10 cellular contexts compared by ENCODE assay signal in genomic region chr2:182522930-182523541, GRCh38.
A peak's percentile ranks its signal among the peaks of the same experiment; 100 is the strongest.
DNase-seq lines count a peak whose midpoint lies in the region; ATAC-seq and TF ChIP-seq lines count a peak whose summit lies in the region.
"Had no signal": no experiment of that assay in that cellular context is flagged by ENCODE, and none has a peak within 500 bp of the region (broad histone marks: within the 10 kb centered on the region; RNA-seq: fewer than 3 reads in every experiment).

No MANE protein-coding gene starts in this region.

- H3K36me3 Mint-ChIP-seq in neural crest cell (ENCODE audit: low read depth), result peaks cover 3% of the 10 kb centered on the region
- no peaks in the 10 kb centered on the region for H3K36me3 Mint-ChIP-seq in naive thymus-derived CD4-positive, alpha-beta T cell
- no peaks in the 10 kb centered on the region for H3K36me3 Mint-ChIP-seq in activated CD4-positive, alpha-beta T cell treated with anti-CD3 and anti-CD28 coated beads, Interleukin-2, amount 10 ng/mL, durations not matched to agents 24 days and 14 days (ENCODE audit: low read depth)
- H3K36me3 Mint-ChIP-seq in CD8-positive, alpha-beta memory T cell, result no peaks in the 10 kb centered on the region

- no peak overlapping the region for H3K4me3 ChIP-seq in naive thymus-derived CD4-positive, alpha-beta T cell (ENCODE audit: low read length)
- H3K4me3 ChIP-seq in CD8-positive, alpha-beta memory T cell (ENCODE audit: low read length), result no peak overlapping the region

- intact Hi-C loops in naive thymus-derived CD4-positive, alpha-beta T cell (cut with micrococcal nuclease), result no loop called here
- intact Hi-C loops in activated CD4-positive, alpha-beta T cell treated with anti-CD3 and anti-CD28 coated beads, Interleukin-2, amount 10 ng/mL, durations not matched to agents 24 days and 14 days (cut with micrococcal nuclease), result no loop called here

- peak overlapping the region; percentile 87 for H3K4me3 Mint-ChIP-seq in neural crest cell
- H3K4me3 Mint-ChIP-seq in naive thymus-derived CD4-positive, alpha-beta T cell, result no peak overlapping the region
- H3K4me3 Mint-ChIP-seq in activated CD4-positive, alpha-beta T cell treated with anti-CD3 and anti-CD28 coated beads, Interleukin-2, amount 10 ng/mL, durations not matched to agents 24 days and 14 days, result no peak overlapping the region
- no peak overlapping the region for H3K4me3 Mint-ChIP-seq in CD8-positive, alpha-beta memory T cell
- H3K4me3 Mint-ChIP-seq: activated T-helper 1 cell treated with anti-CD3 and anti-CD28 coated beads, Interleukin-12 subunit alpha, Interleukin-12 subunit beta, Interleukin-2, Interleukin-4 antibody, amounts not matched to agents 30 ng/mL and 10 ng/mL and 1 ng/mL, durations not matched to agents 14 hours and 24 hours and 36 hours had no signal

- no peaks in the 10 kb centered on the region for H3K4me1 ChIP-seq in naive thymus-derived CD4-positive, alpha-beta T cell (ENCODE audit: control insufficient read depth in 2 of 2, insufficient read depth in 2 of 2, low read length in 2 of 2)
- H3K4me1 ChIP-seq in CD8-positive, alpha-beta memory T cell (ENCODE audit: insufficient read depth, low read length), result no peaks in the 10 kb centered on the region

- POLR2A ChIA-PET in naive thymus-derived CD4-positive, alpha-beta T cell (lab: Charles Lee), result no interaction called here
- POLR2A ChIA-PET in CD8-positive, alpha-beta memory T cell (lab: Charles Lee), result no interaction called here

- in situ Hi-C loops in KBM-7 (cut with MboI; ENCODE audit: low pct_unique_long_range_greater_than_20kb, low sequenced_read_pairs), result no loop called here

- no peak for TF ChIP-seq CTCF in neural crest cell (conservative IDR thresholded peaks at IDR 0.05)

- H3K27ac Mint-ChIP-seq in neural crest cell (ENCODE audit: unreplicated experiment), result peak overlapping the region; percentile 93
- no peak overlapping the region for H3K27ac Mint-ChIP-seq in naive thymus-derived CD4-positive, alpha-beta T cell
- H3K27ac Mint-ChIP-seq in activated CD4-positive, alpha-beta T cell treated with anti-CD3 and anti-CD28 coated beads, Interleukin-2, amount 10 ng/mL, durations not matched to agents 24 days and 14 days, result no peak overlapping the region
- no peak overlapping the region for H3K27ac Mint-ChIP-seq in CD8-positive, alpha-beta memory T cell
- H3K27ac Mint-ChIP-seq: activated T-helper 1 cell treated with anti-CD3 and anti-CD28 coated beads, Interleukin-12 subunit alpha, Interleukin-12 subunit beta, Interleukin-2, Interleukin-4 antibody, amounts not matched to agents 30 ng/mL and 10 ng/mL and 1 ng/mL, durations not matched to agents 14 hours and 24 hours and 36 hours had no signal

- H3K27ac ChIP-seq in cingulate gyrus (ENCODE audit: low read depth, low read length), result peak overlapping the region; percentile 25
- no peak overlapping the region for H3K27ac ChIP-seq in naive thymus-derived CD4-positive, alpha-beta T cell (ENCODE audit: low read depth, low read length)
- H3K27ac ChIP-seq in CD8-positive, alpha-beta memory T cell (ENCODE audit: low read depth, low read length), result no peak overlapping the region

- H3K27me3 ChIP-seq in naive thymus-derived CD4-positive, alpha-beta T cell (ENCODE audit: control insufficient read depth in 2 of 2, insufficient read depth in 2 of 2, low read length in 2 of 2), result no peaks in the 10 kb centered on the region
- no peaks in the 10 kb centered on the region for H3K27me3 ChIP-seq in CD8-positive, alpha-beta memory T cell (ENCODE audit: insufficient read depth, low read length, poor library complexity, severe bottlenecking)

- no peaks in the 10 kb centered on the region for H3K9me3 ChIP-seq in naive thymus-derived CD4-positive, alpha-beta T cell (ENCODE audit: control insufficient read depth in 2 of 3, low read length in 3 of 3)
- no peaks in the 10 kb centered on the region for H3K9me3 ChIP-seq in CD8-positive, alpha-beta memory T cell (ENCODE audit: low read length)

- no peaks in the 10 kb centered on the region for H3K36me3 ChIP-seq in naive thymus-derived CD4-positive, alpha-beta T cell (ENCODE audit: control insufficient read depth in 2 of 3, insufficient read depth in 3 of 3, low read length in 3 of 3)
- no peaks in the 10 kb centered on the region for H3K36me3 ChIP-seq in CD8-positive, alpha-beta memory T cell (ENCODE audit: insufficient read depth, low read length)

- DNase-seq in ELR (ENCODE audit: low read depth), result peak; percentile 18
- DNase-seq in NCI-H2081 treated with DMSO at 0.1 percent for 48 hours (lab: John Stamatoyannopoulos, UW), result peak; percentile 76
- DNase-seq in neural crest cell (ENCODE audit: low read depth, low spot score), result no peak
- no peak for DNase-seq in naive thymus-derived CD4-positive, alpha-beta T cell
- no peak for DNase-seq in KBM-7
- no peak for DNase-seq in activated CD4-positive, alpha-beta T cell treated with anti-CD3 and anti-CD28 coated beads, Interleukin-2, amount 10 ng/mL, durations not matched to agents 24 days and 14 days
- DNase-seq in CD8-positive, alpha-beta memory T cell, result no peak
- DNase-seq: effector CD4-positive, alpha-beta T cell had no signal

- CTCF ChIA-PET in naive thymus-derived CD4-positive, alpha-beta T cell (lab: Charles Lee), result no interaction called here
- CTCF ChIA-PET in CD8-positive, alpha-beta memory T cell (lab: Charles Lee), result no interaction called here

- H3K9me3 Mint-ChIP-seq in neural crest cell, result peaks cover under 1% of the 10 kb centered on the region
- peaks cover 0 to 4% (median 1%) of the 10 kb centered on the region in 11 donors for H3K9me3 Mint-ChIP-seq in naive thymus-derived CD4-positive, alpha-beta T cell
- no peaks in the 10 kb centered on the region for H3K9me3 Mint-ChIP-seq in activated CD4-positive, alpha-beta T cell treated with anti-CD3 and anti-CD28 coated beads, Interleukin-2, amount 10 ng/mL, durations not matched to agents 24 days and 14 days
- H3K9me3 Mint-ChIP-seq in CD8-positive, alpha-beta memory T cell, result peaks cover 0 to 7% (median 0%) of the 10 kb centered on the region in 5 donors
- H3K9me3 Mint-ChIP-seq: activated T-helper 1 cell treated with anti-CD3 and anti-CD28 coated beads, Interleukin-12 subunit alpha, Interleukin-12 subunit beta, Interleukin-2, Interleukin-4 antibody, amounts not matched to agents 30 ng/mL and 10 ng/mL and 1 ng/mL, durations not matched to agents 14 hours and 24 hours and 36 hours had no signal

- no peak for ATAC-seq in naive thymus-derived CD4-positive, alpha-beta T cell

- no peaks in the 10 kb centered on the region for H3K27me3 Mint-ChIP-seq in neural crest cell (ENCODE audit: low read depth)
- peaks cover 0 to 11% (median 9%) of the 10 kb centered on the region in 5 donors for H3K27me3 Mint-ChIP-seq in naive thymus-derived CD4-positive, alpha-beta T cell
- H3K27me3 Mint-ChIP-seq in activated CD4-positive, alpha-beta T cell treated with anti-CD3 and anti-CD28 coated beads, Interleukin-2, amount 10 ng/mL, durations not matched to agents 24 days and 14 days, result peaks cover 10% of the 10 kb centered on the region
- no peaks in the 10 kb centered on the region for H3K27me3 Mint-ChIP-seq in CD8-positive, alpha-beta memory T cell

- H3K4me1 Mint-ChIP-seq in neural crest cell, result peaks cover 22% of the 10 kb centered on the region
- H3K4me1 Mint-ChIP-seq in naive thymus-derived CD4-positive, alpha-beta T cell, result peaks cover 0 to 2% (median 0%) of the 10 kb centered on the region in 7 donors
- no peaks in the 10 kb centered on the region for H3K4me1 Mint-ChIP-seq in activated CD4-positive, alpha-beta T cell treated with anti-CD3 and anti-CD28 coated beads, Interleukin-2, amount 10 ng/mL, durations not matched to agents 24 days and 14 days
- no peaks in the 10 kb centered on the region for H3K4me1 Mint-ChIP-seq in CD8-positive, alpha-beta memory T cell

Comparison
In these comparisons a context has a peak if more than half of its experiments do, and no peak if none do; other contexts are left out.
1. DNase-seq: peak in ELR (single experiment) and NCI-H2081 treated with DMSO at 0.1 percent for 48 hours (single experiment); none in neural crest cell (single experiment), naive thymus-derived CD4-positive, alpha-beta T cell (0 of 9), KBM-7 (single experiment), activated CD4-positive, alpha-beta T cell treated with anti-CD3 and anti-CD28 coated beads, Interleukin-2, amount 10 ng/mL, durations not matched to agents 24 days and 14 days (single experiment) and CD8-positive, alpha-beta memory T cell (0 of 5).